In the genomic region with DNA sequence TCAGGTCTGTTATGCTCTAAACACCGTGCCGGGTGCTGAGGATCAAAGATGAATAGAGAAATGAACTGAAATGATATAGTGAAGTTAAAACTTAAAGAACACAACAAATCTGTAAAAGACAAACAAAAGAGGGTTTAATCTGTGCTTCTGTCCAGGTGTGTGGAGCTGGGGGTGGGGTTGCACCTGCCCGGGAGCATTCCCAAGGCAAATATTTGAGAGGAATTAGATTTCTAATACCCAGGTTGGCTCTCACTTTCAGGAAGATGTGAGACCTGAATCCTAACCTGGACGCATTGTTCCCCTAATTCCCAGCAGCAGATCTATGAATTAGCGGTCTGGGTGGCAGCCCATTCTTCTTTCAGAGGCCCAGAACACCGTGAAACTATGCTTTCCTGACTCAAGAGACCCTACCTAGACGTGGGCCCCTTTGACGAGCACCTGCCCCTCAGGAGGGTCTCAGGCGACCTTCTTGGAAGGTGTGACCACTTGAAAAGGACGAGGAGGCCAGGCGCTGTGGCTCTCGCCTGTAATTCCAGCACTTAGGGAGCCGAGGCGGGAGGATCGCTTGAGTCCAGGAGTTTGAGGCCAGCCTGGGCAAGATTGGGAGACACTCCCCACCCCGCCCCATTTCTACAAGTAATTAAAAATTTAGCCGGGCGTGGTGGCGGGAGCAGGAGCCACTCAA, we compare ENCODE assay signal across 1 cellular context.
TF ChIP-seq lines count a peak whose summit lies in the region.

No MANE protein-coding gene starts in this region.

TF ChIP-seq in H1, 55 proteins besides CTCF, POLR2A, EP300 and RAD21:
- no peak for TF ChIP-seq SRF (IDR thresholded peaks at IDR 0.05; ENCODE audit: low read depth, low read length)
- TF ChIP-seq, protein P1, sequence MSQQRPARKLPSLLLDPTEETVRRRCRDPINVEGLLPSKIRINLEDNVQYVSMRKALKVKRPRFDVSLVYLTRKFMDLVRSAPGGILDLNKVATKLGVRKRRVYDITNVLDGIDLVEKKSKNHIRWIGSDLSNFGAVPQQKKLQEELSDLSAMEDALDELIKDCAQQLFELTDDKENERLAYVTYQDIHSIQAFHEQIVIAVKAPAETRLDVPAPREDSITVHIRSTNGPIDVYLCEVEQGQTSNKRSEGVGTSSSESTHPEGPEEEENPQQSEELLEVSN (IDR thresholded peaks at IDR 0.05), result peak; percentile 36; the same call in 1 of the 2 replicates
